ENCODE assay signal across 19 cellular contexts in genomic region chr5:107601076-107601475, GRCh38.
DNase-seq lines count a peak whose midpoint lies in the region; ATAC-seq, FAIRE-seq and TF ChIP-seq lines count a peak whose summit lies in the region.
"Had no signal": no experiment of that assay in that cellular context is flagged by ENCODE, and none has a peak within 500 bp of the region (broad histone marks: within the 10 kb centered on the region; RNA-seq: fewer than 3 reads in every experiment).

No MANE protein-coding gene starts in this region.

- ATAC-seq in Right ventricle myocardium inferior (peak; percentile 31), GM12878 (no peak; the same call in 2 of the 3 replicates), left ventricle myocardium superior (peak; percentile 68), omental fat pad (ENCODE audit: low FRiP score) (peak; percentile 61)
- ATAC-seq: PC-3, SK-N-SH treated with all-trans-retinoic acid at 6 μM for 48 hours had no signal

- in situ Hi-C loops in GM12878 (cut with MboI) = no loop called here

- no peak overlapping the region for H2AFZ ChIP-seq in GM12878 (ENCODE audit: control insufficient read depth, low read depth, low read length)

- no peaks in the 10 kb centered on the region for H4K20me1 ChIP-seq in GM12878 (ENCODE audit: control insufficient read depth, insufficient read depth)

- no TSS peak for BruUV-seq in GM12878 (replicated peaks; lab: Mats Ljungman, UMichigan)

- 29% methylated on average over 6 of the region's 6 CpGs for WGBS in GM12878 (ENCODE audit: insufficient coverage, insufficient replicate concordance, low lambda C conversion rate, missing lambda C conversion rate)

- TF ChIP-seq POLR2A in GM12878 (IDR thresholded peaks at IDR 0.05; ENCODE audit: low read depth, low read length) = no peak

- H3K27me3 ChIP-seq in GM12878 (replicated peaks in 1 of 2; ENCODE audit: control insufficient read depth in 2 of 2, insufficient read depth in 2 of 2, low read length in 1 of 2) = no peaks in the 10 kb centered on the region

- CTCF ChIA-PET in GM12878 (lab: Yijun Ruan, JAX) = interaction anchor here (1.0 to 1.7 kb wide), 2 partner anchors 8 to 28 kb away, joined by 4 to 5 read pairs; no protein-coding TSS in a partner anchor

- TF ChIP-seq RAD21 in GM12878 (IDR thresholded peaks at IDR 0.05; ENCODE audit: insufficient read depth, low read depth, low read length) = no peak

- no peak overlapping the region; the same call in 1 of the 2 replicates for H3K4me2 ChIP-seq in GM12878 (ENCODE audit: control insufficient read depth, insufficient read depth)
- H3K4me2 ChIP-seq: A549 had no signal

- no peak overlapping the region for H3K27ac ChIP-seq in GM12878 (ENCODE audit: control insufficient read depth, insufficient read depth)
- H3K27ac ChIP-seq: A549 had no signal

- no peak overlapping the region for H3K4me3 ChIP-seq in GM12878
- H3K4me3 ChIP-seq: A549 had no signal

- no peaks in the 10 kb centered on the region; the same call in 2 of the 3 replicates for H3K9me3 ChIP-seq in GM12878 (replicated peaks; ENCODE audit: control insufficient read depth, insufficient read depth, low read length)
- H3K9me3 ChIP-seq: A549, Caco-2 had no signal

- peaks cover 41% of the 10 kb centered on the region for H3K79me2 ChIP-seq in GM12878 (ENCODE audit: control insufficient read depth, insufficient read depth, low read length)

- intact Hi-C loops in Right ventricle myocardium inferior (cut with DNase I) (no loop called here), cardiac septum (cut with DNase I) (no loop called here), GM12878 (cut with micrococcal nuclease; ENCODE audit: unreplicated experiment) (no loop called here), left ventricle myocardium superior (cut with micrococcal nuclease) (no loop called here)

- TF ChIP-seq CTCF in GM12878 (IDR thresholded peaks at IDR 0.05 in 2 of 3, conservative IDR thresholded peaks at IDR 0.05 in 1 of 3; ENCODE audit: control insufficient read depth in 2 of 3, extremely low read depth in 1 of 3, insufficient read depth in 1 of 3, low read depth in 3 of 3, low read length in 3 of 3) = no peak
- no peak for TF ChIP-seq CTCF in omental fat pad (IDR thresholded peaks at IDR 0.05)
- no peak for TF ChIP-seq CTCF in GM10266 (IDR thresholded peaks at IDR 0.05; ENCODE audit: control insufficient read depth, insufficient read depth, low read depth, missing control alignments)

- no peak for TF ChIP-seq EP300 in GM12878 (IDR thresholded peaks at IDR 0.05; ENCODE audit: borderline replicate concordance in 1 of 2, control insufficient read depth in 1 of 2, low read depth in 2 of 2, low read length in 2 of 2)

- POLR2A ChIA-PET in GM12878 (lab: Charles Lee) = no interaction called here

- DNase-seq in Right ventricle myocardium inferior (ENCODE audit: missing footprints) (no peak), cardiac septum (ENCODE audit: low spot score) (no peak), GM12878 (ENCODE audit: low read depth, low spot score) (no peak), left ventricle myocardium superior (no peak), omental fat pad (ENCODE audit: low spot score) (no peak), GM10266 (ENCODE audit: extremely low spot score) (no peak), AG08396 (ENCODE audit: low spot score) (no peak)
- no peak for DNase-seq in activated effector memory CD4-positive, alpha-beta T cell treated with anti-CD3 and anti-CD28 coated beads, Interleukin-2, amount 50 U/mL, for 16 hours
- DNase-seq: Caco-2, HCEC 1CT, KG1, NCI-H1436, NCI-H2081, NCI-H510A treated with DMSO at 0.1 percent for 48 hours, PC-3 had no signal

- H3K4me1 ChIP-seq in GM12878 (ENCODE audit: control insufficient read depth, insufficient read depth, low read length) = no peaks in the 10 kb centered on the region; the same call in 1 of the 2 replicates

- no peaks in the 10 kb centered on the region for H3K36me3 ChIP-seq in GM12878 (ENCODE audit: control insufficient read depth in 2 of 2, insufficient read depth in 2 of 2, low read length in 1 of 2)

- H3K9ac ChIP-seq in GM12878 (ENCODE audit: control insufficient read depth, insufficient read depth, low read length) = no peak overlapping the region

- RAD21 ChIA-PET in GM12878 (lab: Charles Lee; ENCODE audit: unreplicated experiment) = interaction anchor here (1.0 kb wide), 1 partner anchor 20 kb away, joined by 3 read pairs; no protein-coding TSS in a partner anchor

- peak; percentile 47 for FAIRE-seq in GM12878 (lab: Jason Lieb, UNC)
- FAIRE-seq: GM19239, HTR-8/SVneo had no signal

- SMC1A ChIA-PET in GM12878 (lab: Charles Lee; ENCODE audit: uncharacterized antibody, unreplicated experiment) = interaction anchor here (1.0 to 4.8 kb wide), 6 partner anchors 24 to 365 kb away, joined by 3 to 25 read pairs (median 6); no protein-coding TSS in a partner anchor

TF ChIP-seq in GM12878, 131 proteins besides CTCF, POLR2A, EP300 and RAD21:
- TF ChIP-seq CBX3 (IDR thresholded peaks at IDR 0.05; ENCODE audit: borderline replicate concordance, low read depth) = no peak
- TF ChIP-seq ZNF274 (IDR thresholded peaks at IDR 0.05; ENCODE audit: insufficient read depth, insufficient read length) = no peak
- TF ChIP-seq ASH2L (IDR thresholded peaks at IDR 0.05; ENCODE audit: borderline replicate concordance, low read depth) = no peak
- TF ChIP-seq ZBTB4 (CRISPR knock-in tag; IDR thresholded peaks at IDR 0.05) = no peak
- no peak for TF ChIP-seq ZNF384 (IDR thresholded peaks at IDR 0.05; ENCODE audit: borderline replicate concordance, low read depth, low read length)
- no peak for TF ChIP-seq TAF1 (IDR thresholded peaks at IDR 0.05; ENCODE audit: borderline replicate concordance, low read depth, low read length)
- no peak for TF ChIP-seq FOS (IDR thresholded peaks at IDR 0.05; ENCODE audit: borderline replicate concordance, extremely low read depth, insufficient read length)
- TF ChIP-seq SIX5 (IDR thresholded peaks at IDR 0.05; ENCODE audit: low read depth, low read length, severe bottlenecking) = no peak
- TF ChIP-seq DPF2 (IDR thresholded peaks at IDR 0.05) = no peak
- no peak for TF ChIP-seq YY1 (IDR thresholded peaks at IDR 0.05; ENCODE audit: low read depth, low read length)
- no peak for TF ChIP-seq KAT2A (conservative IDR thresholded peaks at IDR 0.05; ENCODE audit: control insufficient read depth, low read depth, low read length)
- TF ChIP-seq, protein P1, sequence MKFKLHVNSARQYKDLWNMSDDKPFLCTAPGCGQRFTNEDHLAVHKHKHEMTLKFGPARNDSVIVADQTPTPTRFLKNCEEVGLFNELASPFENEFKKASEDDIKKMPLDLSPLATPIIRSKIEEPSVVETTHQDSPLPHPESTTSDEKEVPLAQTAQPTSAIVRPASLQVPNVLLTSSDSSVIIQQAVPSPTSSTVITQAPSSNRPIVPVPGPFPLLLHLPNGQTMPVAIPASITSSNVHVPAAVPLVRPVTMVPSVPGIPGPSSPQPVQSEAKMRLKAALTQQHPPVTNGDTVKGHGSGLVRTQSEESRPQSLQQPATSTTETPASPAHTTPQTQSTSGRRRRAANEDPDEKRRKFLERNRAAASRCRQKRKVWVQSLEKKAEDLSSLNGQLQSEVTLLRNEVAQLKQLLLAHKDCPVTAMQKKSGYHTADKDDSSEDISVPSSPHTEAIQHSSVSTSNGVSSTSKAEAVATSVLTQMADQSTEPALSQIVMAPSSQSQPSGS (IDR thresholded peaks at IDR 0.05; ENCODE audit: low read length) = no peak
- TF ChIP-seq ZNF217 (IDR thresholded peaks at IDR 0.05) = no peak
- TF ChIP-seq, protein P2, sequence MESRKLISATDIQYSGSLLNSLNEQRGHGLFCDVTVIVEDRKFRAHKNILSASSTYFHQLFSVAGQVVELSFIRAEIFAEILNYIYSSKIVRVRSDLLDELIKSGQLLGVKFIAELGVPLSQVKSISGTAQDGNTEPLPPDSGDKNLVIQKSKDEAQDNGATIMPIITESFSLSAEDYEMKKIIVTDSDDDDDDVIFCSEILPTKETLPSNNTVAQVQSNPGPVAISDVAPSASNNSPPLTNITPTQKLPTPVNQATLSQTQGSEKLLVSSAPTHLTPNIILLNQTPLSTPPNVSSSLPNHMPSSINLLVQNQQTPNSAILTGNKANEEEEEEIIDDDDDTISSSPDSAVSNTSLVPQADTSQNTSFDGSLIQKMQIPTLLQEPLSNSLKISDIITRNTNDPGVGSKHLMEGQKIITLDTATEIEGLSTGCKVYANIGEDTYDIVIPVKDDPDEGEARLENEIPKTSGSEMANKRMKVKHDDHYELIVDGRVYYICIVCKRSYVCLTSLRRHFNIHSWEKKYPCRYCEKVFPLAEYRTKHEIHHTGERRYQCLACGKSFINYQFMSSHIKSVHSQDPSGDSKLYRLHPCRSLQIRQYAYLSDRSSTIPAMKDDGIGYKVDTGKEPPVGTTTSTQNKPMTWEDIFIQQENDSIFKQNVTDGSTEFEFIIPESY (IDR thresholded peaks at IDR 0.05) = no peak
- no peak for TF ChIP-seq STAT1 (conservative IDR thresholded peaks at IDR 0.05)
